ENCODE assay signal across 25 cellular contexts in the genomic region with DNA sequence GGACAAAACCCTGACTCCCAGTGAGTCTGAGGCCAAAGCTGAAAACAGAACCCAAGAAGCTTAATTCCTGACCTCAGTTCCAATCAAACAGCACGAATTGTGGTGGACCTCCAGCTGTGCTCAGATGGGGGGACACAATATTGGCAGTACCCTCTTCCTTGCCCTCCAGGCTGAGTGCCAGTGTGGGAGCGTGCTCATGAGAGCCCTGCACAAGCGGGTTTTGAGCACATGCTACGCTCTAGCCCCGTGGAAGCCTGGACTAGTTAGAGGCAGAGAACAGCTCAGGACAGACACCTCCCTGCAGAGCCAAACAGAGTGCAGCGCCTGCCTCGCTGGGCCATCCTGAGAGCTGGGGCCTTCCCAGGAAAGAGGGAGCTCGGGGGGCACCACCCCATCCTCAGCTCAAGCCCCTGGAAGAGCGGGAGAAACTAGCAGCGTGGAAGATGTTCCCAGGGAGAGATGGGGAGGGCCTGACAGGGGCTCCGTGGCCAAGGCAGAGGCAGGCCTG. TPM values are rescaled to one million over a fixed set of nuclear protein-coding genes. Genes with fewer than 3 reads are reported as not detected.
DNase-seq lines count a peak whose midpoint lies in the region; ATAC-seq and TF ChIP-seq lines count a peak whose summit lies in the region.
"Had no signal": no experiment of that assay in that cellular context is flagged by ENCODE, and none has a peak within 500 bp of the region (broad histone marks: within the 10 kb centered on the region; RNA-seq: fewer than 3 reads in every experiment).

No MANE protein-coding gene starts in this region.

- no peak overlapping the region for H3K4me3 ChIP-seq in gastrocnemius medialis
- H3K4me3 ChIP-seq: SJSA1 had no signal

- peaks cover 0 to 67% of the 10 kb centered on the region in 2 donors for H3K36me3 ChIP-seq in gastrocnemius medialis

- H3K27me3 ChIP-seq in gastrocnemius medialis: no peaks in the 10 kb centered on the region
- H3K27me3 ChIP-seq: SJSA1 had no signal

- in situ Hi-C loops in gastrocnemius medialis (cut with MboI; ENCODE audit: low sequenced_read_pairs in 4 of 4): loop anchor here in 2 of 4 donors (10.0 to 25.0 kb wide), 2 partner anchors 138 to 146 kb away; partner anchors contain the start of gene AGMAT (in 1 of the 2)

- intact Hi-C loops in gastrocnemius medialis (cut with DNase I; ENCODE audit: low total_unique reads): no loop called here

- peaks cover 30 to 41% of the 10 kb centered on the region in 2 donors for H3K4me1 ChIP-seq in gastrocnemius medialis
- H3K4me1 ChIP-seq: SJSA1 had no signal

- CTCF ChIA-PET in RWPE1 (lab: Yijun Ruan, JAX): interaction anchor here (2.9 kb wide), 1 partner anchor 8 kb away, joined by 12 read pairs; no protein-coding TSS in a partner anchor

- H3K27ac ChIP-seq in RWPE1 (peak overlapping the region; percentile 84), cingulate gyrus (ENCODE audit: low read depth, low read length) (peak overlapping the region; percentile 29), gastrocnemius medialis (peak overlapping the region; percentile 59 to 95 (median 89))
- H3K27ac ChIP-seq: HL-60, KMS-11, SJSA1 had no signal

- TF ChIP-seq CTCF in RWPE1 (conservative IDR thresholded peaks at IDR 0.05; ENCODE audit: low read depth) (no peak), gastrocnemius medialis (IDR thresholded peaks at IDR 0.05 in 4 of 5, conservative IDR thresholded peaks at IDR 0.05 in 1 of 5) (no peak), GM20000 (IDR thresholded peaks at IDR 0.05; ENCODE audit: extremely low read depth, missing control alignments) (no peak)

- DNase-seq in DMS 273 (lab: John Stamatoyannopoulos, UW; ENCODE audit: unreplicated experiment) (peak; percentile 30), DMS 273 treated with DMSO at 0.1 percent for 48 hours (lab: John Stamatoyannopoulos, UW) (no peak), RWPE1 (ENCODE audit: low spot score) (no peak), gastrocnemius medialis (peak in 1 of 2 donors; percentile 14), GM20000 (ENCODE audit: low spot score) (no peak), T-helper 9 cell (no peak)
- DNase-seq: 8988T; AML-193; DMS53; GF-D8; HCEC 1CT; NCI-H1105; NCI-H2029; NCI-H226; NCI-H510A treated with DMSO at 0.1 percent for 48 hours; NCI-H774; NK-92 treated with Interleukin-12 subunit alpha and Interleukin-12 subunit beta, amount 100 ng/mL, for 24 hours had no signal

- POLR2A ChIA-PET in RWPE1 (lab: Yijun Ruan, JAX; ENCODE audit: low non-redundant PET): no interaction called here

- H3K9me3 ChIP-seq in gastrocnemius medialis: no peaks in the 10 kb centered on the region
- H3K9me3 ChIP-seq: SJSA1 had no signal

- ATAC-seq in gastrocnemius medialis (no peak), GM19455 (IDR thresholded peaks at IDR 0.05; ENCODE audit: unreplicated experiment) (no peak)
- ATAC-seq: CD8-positive, alpha-beta T cell; Panc1 had no signal

- TF ChIP-seq POLR2A in gastrocnemius medialis (IDR thresholded peaks at IDR 0.05): no peak

RNA-seq across cellular contexts. Expression of gene SLC25A34, which starts 2.8 kb away (rescaled TPM):
- 10 to 100 TPM in 3 of 4 donors, 1 to 10 TPM in 1; 7.8 to 17.2 (median 13.8) TPM for total RNA-seq in gastrocnemius medialis
- total RNA-seq: HT-29 had no signal

RNA-seq across cellular contexts. Expression of gene TMEM82, which starts 9.0 kb away (rescaled TPM):
- under 1 TPM in 1 of 4 donors, not detected in 3; 0.33 TPM for total RNA-seq in gastrocnemius medialis
- total RNA-seq: CD8-positive, alpha-beta T cell; HT-29; SJSA1 had no signal

RNA-seq across cellular contexts. Expression of gene FBLIM1, which starts 25.3 kb away (rescaled TPM):
- 1 to 10 TPM; 1.4 to 3.9 (median 3.8) TPM for total RNA-seq in gastrocnemius medialis

RNA-seq across cellular contexts. Expression of gene PLEKHM2, which starts 49.2 kb away (rescaled TPM):
- 100 to 1,000 TPM in 3 of 4 donors, 10 to 100 TPM in 1; 86.7 to 170 (median 144) TPM for total RNA-seq in gastrocnemius medialis

Comparison
In these comparisons a context has a peak if more than half of its experiments do, and no peak if none do; other contexts are left out.
1. H3K27ac ChIP-seq: peak in every context shown above with its lines; median percentile 89 in gastrocnemius medialis; 84 in RWPE1; 29 in cingulate gyrus.